In genomic region chr6:24574809-24575208, GRCh38 we compare ENCODE assay signal across 10 cellular contexts.
A peak's percentile ranks its signal among the peaks of the same experiment; 100 is the strongest.
DNase-seq lines count a peak whose midpoint lies in the region; ATAC-seq, FAIRE-seq and TF ChIP-seq lines count a peak whose summit lies in the region.
"Had no signal": no experiment of that assay in that cellular context is flagged by ENCODE, and none has a peak within 500 bp of the region (broad histone marks: within the 10 kb centered on the region; RNA-seq: fewer than 3 reads in every experiment).

No MANE protein-coding gene starts in this region.

- no peak overlapping the region for H3K27ac ChIP-seq in HL-60 (replicated peaks)
- H3K27ac ChIP-seq in kidney (ENCODE audit: low read depth in 2 of 2, low read length in 2 of 2): no peak overlapping the region
- no peak overlapping the region for H3K27ac ChIP-seq in colonic mucosa
- H3K27ac ChIP-seq: ascending aorta had no signal

- peak; percentile 5 to 24 for DNase-seq in HL-60 (ENCODE audit: low read depth in 1 of 2, low spot score in 1 of 2)
- DNase-seq in islet precursor cell: peak; percentile 86
- no peak for DNase-seq in kidney
- DNase-seq in colonic mucosa: no peak
- DNase-seq in NCI-H187 (lab: John Stamatoyannopoulos, UW): no peak
- DNase-seq in mesenteric fat pad (ENCODE audit: low spot score): no peak
- DNase-seq: glutamatergic neuron had no signal

- H3K9me3 ChIP-seq in kidney (ENCODE audit: control insufficient read depth in 1 of 2, low read length in 2 of 2) (no peaks in the 10 kb centered on the region), colonic mucosa (no peaks in the 10 kb centered on the region)
- H3K9me3 ChIP-seq: ascending aorta had no signal

- H3K4me3 ChIP-seq in HL-60 (replicated peaks; ENCODE audit: insufficient read depth, low read length): no peak overlapping the region
- no peak overlapping the region for H3K4me3 ChIP-seq in kidney (ENCODE audit: low read length in 2 of 2)
- no peak overlapping the region for H3K4me3 ChIP-seq in colonic mucosa
- H3K4me3 ChIP-seq: ascending aorta had no signal

- ATAC-seq in GM18505 (IDR thresholded peaks at IDR 0.05; ENCODE audit: unreplicated experiment) (peak; percentile 76), GM21576 (IDR thresholded peaks at IDR 0.05; ENCODE audit: unreplicated experiment) (peak; percentile 95)

- H3K4me1 ChIP-seq in kidney (ENCODE audit: control insufficient read depth in 1 of 2, insufficient read depth in 1 of 2, low read depth in 1 of 2, low read length in 2 of 2) (no peaks in the 10 kb centered on the region), colonic mucosa (no peaks in the 10 kb centered on the region)
- H3K4me1 ChIP-seq: ascending aorta had no signal

- TF ChIP-seq CTCF in HL-60 (IDR thresholded peaks at IDR 0.05; ENCODE audit: insufficient read depth, low read length) (no peak), kidney (IDR thresholded peaks at IDR 0.05; ENCODE audit: borderline replicate concordance, extremely low read depth, insufficient read depth) (no peak), colonic mucosa (IDR thresholded peaks at IDR 0.05) (no peak)

- TF ChIP-seq POLR2A in GM18505 (IDR thresholded peaks at IDR 0.05; ENCODE audit: borderline replicate concordance, extremely low read depth, insufficient read depth, insufficient read length): no peak

- H3K27me3 ChIP-seq in HL-60 (ENCODE audit: insufficient read depth, poor library complexity, severe bottlenecking) (no peaks in the 10 kb centered on the region), colonic mucosa (no peaks in the 10 kb centered on the region)
- H3K27me3 ChIP-seq: ascending aorta had no signal

- intact Hi-C loops in kidney (cut with DNase I) (no loop called here), colonic mucosa (cut with DNase I) (no loop called here)

- no peak for FAIRE-seq in kidney (lab: Jason Lieb, UNC)

- H3K9ac ChIP-seq in kidney (ENCODE audit: low read length in 2 of 2): no peak overlapping the region
- H3K9ac ChIP-seq in colonic mucosa (ENCODE audit: low read depth in 2 of 2, low read length in 2 of 2): no peak overlapping the region

- H3K36me3 ChIP-seq in kidney (ENCODE audit: control insufficient read depth in 1 of 2, insufficient read depth in 2 of 2, low read length in 2 of 2): no peaks in the 10 kb centered on the region
- H3K36me3 ChIP-seq in colonic mucosa: no peaks in the 10 kb centered on the region
- H3K36me3 ChIP-seq: ascending aorta had no signal

Comparison
In these comparisons a context has a peak if more than half of its experiments do, and no peak if none do; other contexts are left out.
1. DNase-seq: peak in HL-60 (2 of 2) and islet precursor cell (single experiment); none in kidney (single experiment), colonic mucosa (single experiment), NCI-H187 (0 of 2) and mesenteric fat pad (single experiment).